ENCODE assay signal across 1 cellular context in the genomic region with DNA sequence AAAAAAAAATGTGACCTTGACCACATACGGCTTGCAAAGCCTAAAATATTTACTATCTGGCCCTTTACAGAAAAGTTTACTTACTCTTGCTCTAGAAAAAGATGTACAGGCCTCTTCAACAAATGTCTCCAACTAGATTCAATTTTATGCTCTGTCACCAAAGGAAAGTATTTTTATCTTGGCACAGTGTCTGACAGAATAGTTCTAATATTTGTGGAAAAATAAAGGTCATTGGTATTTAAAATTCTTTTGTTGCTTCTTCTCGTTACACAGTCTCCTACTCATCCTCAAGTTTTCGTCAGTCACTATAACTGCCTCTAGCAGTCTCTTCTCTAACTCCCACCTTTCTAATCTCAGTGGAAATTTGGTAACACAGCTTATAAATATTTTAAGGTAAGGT.
TF ChIP-seq lines count a peak whose summit lies in the region.

No MANE protein-coding gene starts in this region.

TF ChIP-seq in IMR-90, 13 proteins besides CTCF, POLR2A, EP300 and RAD21:
- TF ChIP-seq, protein P1, sequence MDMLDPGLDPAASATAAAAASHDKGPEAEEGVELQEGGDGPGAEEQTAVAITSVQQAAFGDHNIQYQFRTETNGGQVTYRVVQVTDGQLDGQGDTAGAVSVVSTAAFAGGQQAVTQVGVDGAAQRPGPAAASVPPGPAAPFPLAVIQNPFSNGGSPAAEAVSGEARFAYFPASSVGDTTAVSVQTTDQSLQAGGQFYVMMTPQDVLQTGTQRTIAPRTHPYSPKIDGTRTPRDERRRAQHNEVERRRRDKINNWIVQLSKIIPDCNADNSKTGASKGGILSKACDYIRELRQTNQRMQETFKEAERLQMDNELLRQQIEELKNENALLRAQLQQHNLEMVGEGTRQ (IDR thresholded peaks at IDR 0.05; ENCODE audit: low read depth, low read length): no peak
- TF ChIP-seq CHD1 (IDR thresholded peaks at IDR 0.05; ENCODE audit: low read depth, low read length): no peak
- TF ChIP-seq RFX5 (IDR thresholded peaks at IDR 0.05; ENCODE audit: low read depth, low read length): no peak
- TF ChIP-seq RCOR1 (IDR thresholded peaks at IDR 0.05; ENCODE audit: insufficient replicate concordance, low read length): no peak
- no peak for TF ChIP-seq NFE2L2 (IDR thresholded peaks at IDR 0.05; ENCODE audit: low read depth, low read length)
- TF ChIP-seq MAZ (IDR thresholded peaks at IDR 0.05; ENCODE audit: borderline replicate concordance, low read depth, low read length): no peak
- no peak for TF ChIP-seq MAFK (IDR thresholded peaks at IDR 0.05; ENCODE audit: low read depth, low read length)
